Comparison of ENCODE assay signal across 9 cellular contexts in the genomic region with DNA sequence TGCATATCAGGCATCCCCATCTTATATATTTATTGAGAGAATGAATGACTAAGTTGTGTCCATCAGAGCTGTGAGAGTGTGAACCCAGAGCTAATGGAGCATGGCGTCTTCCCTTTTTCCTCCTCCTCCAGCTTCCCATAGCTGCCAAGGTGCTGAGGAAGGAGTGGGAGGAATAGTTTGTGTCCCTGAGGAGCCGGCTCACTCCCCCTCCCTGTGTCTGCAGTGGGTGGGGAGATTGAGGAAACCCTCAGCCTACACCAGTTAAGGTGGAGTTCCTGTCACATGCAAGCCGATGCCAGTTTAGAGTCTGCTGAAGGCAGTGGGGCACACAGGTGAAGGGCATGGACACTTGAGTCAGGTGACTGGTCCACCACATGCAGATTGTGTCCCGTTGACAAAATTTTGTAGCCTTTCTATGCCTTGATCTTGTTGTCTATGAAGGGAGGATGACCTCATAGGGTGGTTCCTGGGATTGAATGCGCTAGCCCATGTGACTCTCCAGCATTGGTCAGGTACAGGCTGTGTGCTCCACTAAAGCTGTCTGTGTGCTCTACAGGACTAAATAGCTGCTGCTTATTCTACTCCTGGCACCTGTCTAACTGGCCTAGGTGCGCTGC. TPM values are rescaled to one million over a fixed set of nuclear protein-coding genes. Genes with fewer than 3 reads are reported as not detected.
DNase-seq lines count a peak whose midpoint lies in the region; ATAC-seq and TF ChIP-seq lines count a peak whose summit lies in the region.
"Had no signal": no experiment of that assay in that cellular context is flagged by ENCODE, and none has a peak within 500 bp of the region (broad histone marks: within the 10 kb centered on the region; RNA-seq: fewer than 3 reads in every experiment).

No MANE protein-coding gene starts in this region.

- peaks cover 9 to 28% (median 25%) of the 10 kb centered on the region in 4 donors for H3K36me3 ChIP-seq in stomach

- H3K36me3 Mint-ChIP-seq in activated naive CD4-positive, alpha-beta T cell treated with anti-CD3 and anti-CD28 coated beads for 36 hours (ENCODE audit: low read depth): peaks cover 5% of the 10 kb centered on the region
- H3K36me3 Mint-ChIP-seq: CD14-positive monocyte had no signal

- no peaks in the 10 kb centered on the region for H3K9me3 Mint-ChIP-seq in activated naive CD4-positive, alpha-beta T cell treated with anti-CD3 and anti-CD28 coated beads for 36 hours
- H3K9me3 Mint-ChIP-seq: CD14-positive monocyte had no signal

- 60 to 83% (median 76%) methylated on average over 6 of the region's 6 CpGs for WGBS in stomach, 5 donors

- TF ChIP-seq POLR2A in stomach (IDR thresholded peaks at IDR 0.05): no peak

- TF ChIP-seq CTCF in stomach (IDR thresholded peaks at IDR 0.05): no peak

- peak overlapping the region; percentile 14 for H3K27ac Mint-ChIP-seq in activated naive CD4-positive, alpha-beta T cell treated with anti-CD3 and anti-CD28 coated beads for 36 hours

- CTCF ChIA-PET in activated naive CD4-positive, alpha-beta T cell treated with anti-CD3 and anti-CD28 coated beads for 36 hours (lab: Charles Lee): interaction anchor here (1.0 kb wide), 1 partner anchor 18 kb away, joined by 3 read pairs; no protein-coding TSS in a partner anchor

- H3K4me1 ChIP-seq in stomach: peaks cover 5 to 30% (median 14%) of the 10 kb centered on the region in 4 donors

- H3K27me3 Mint-ChIP-seq in activated naive CD4-positive, alpha-beta T cell treated with anti-CD3 and anti-CD28 coated beads for 36 hours (ENCODE audit: low read depth): no peaks in the 10 kb centered on the region

- no peak for ATAC-seq in GM19397 (IDR thresholded peaks at IDR 0.05; ENCODE audit: unreplicated experiment)
- ATAC-seq in HG02588 (IDR thresholded peaks at IDR 0.05; ENCODE audit: unreplicated experiment): no peak

- peaks cover 46% of the 10 kb centered on the region for H3K4me1 Mint-ChIP-seq in activated naive CD4-positive, alpha-beta T cell treated with anti-CD3 and anti-CD28 coated beads for 36 hours (ENCODE audit: low read depth)

- H3K9me3 ChIP-seq in stomach: no peaks in the 10 kb centered on the region

- H3K27ac ChIP-seq in stomach: peak overlapping the region in 3 of 5 donors; percentile 30 to 58 (median 41)

- H3K27me3 ChIP-seq in stomach: no peaks in the 10 kb centered on the region

- H3K4me3 Mint-ChIP-seq in activated naive CD4-positive, alpha-beta T cell treated with anti-CD3 and anti-CD28 coated beads for 36 hours: no peak overlapping the region
- H3K4me3 Mint-ChIP-seq: CD14-positive monocyte had no signal

- peak; percentile 34 for DNase-seq in activated T-cell treated with anti-CD3 and anti-CD28 coated beads, Interleukin-2, amount 50 U/mL, for 1 hour
- no peak for DNase-seq in activated T-cell treated with anti-CD3 and anti-CD28 coated beads, Interleukin-2, amount 50 U/mL, for 48 hours
- peak; percentile 50 for DNase-seq in activated naive CD4-positive, alpha-beta T cell treated with anti-CD3 and anti-CD28 coated beads for 36 hours
- DNase-seq in iris pigment epithelial cell (ENCODE audit: low read depth) (peak; percentile 32), stomach (no peak), NCI-H524 (lab: John Stamatoyannopoulos, UW) (no peak)

- TF ChIP-seq EP300 in stomach (IDR thresholded peaks at IDR 0.05): no peak

- intact Hi-C loops in activated naive CD4-positive, alpha-beta T cell treated with anti-CD3 and anti-CD28 coated beads for 36 hours (cut with micrococcal nuclease): loop anchor here (5.0 kb wide), 1 partner anchor 95 kb away; no protein-coding TSS in a partner anchor
- intact Hi-C loops in stomach (cut with DNase I; ENCODE audit: low total_unique reads): no loop called here

- no peak overlapping the region for H3K4me3 ChIP-seq in stomach

RNA-seq across cellular contexts. Expression of gene GPI, which starts 47.6 kb away (rescaled TPM):
- 100 to 1,000 TPM; 542 to 553 TPM for total RNA-seq in activated naive CD4-positive, alpha-beta T cell treated with anti-CD3 and anti-CD28 coated beads for 36 hours
- 100 to 1,000 TPM in 4 of 5 donors, 10 to 100 TPM in 1; 93.2 to 306 (median 110) TPM for total RNA-seq in stomach
- polyA plus RNA-seq in stomach: 10 to 100 TPM; 66.1 to 80.9 (median 67.8) TPM

Comparison
In these comparisons a context has a peak if more than half of its experiments do, and no peak if none do; other contexts are left out.
1. DNase-seq: peak in activated T-cell treated with anti-CD3 and anti-CD28 coated beads, Interleukin-2, amount 50 U/mL, for 1 hour (single experiment), activated naive CD4-positive, alpha-beta T cell treated with anti-CD3 and anti-CD28 coated beads for 36 hours (single experiment) and iris pigment epithelial cell (single experiment); none in activated T-cell treated with anti-CD3 and anti-CD28 coated beads, Interleukin-2, amount 50 U/mL, for 48 hours (0 of 2), stomach (single experiment) and NCI-H524 (0 of 2).